19 cellular contexts compared by ENCODE assay signal in the genomic region with DNA sequence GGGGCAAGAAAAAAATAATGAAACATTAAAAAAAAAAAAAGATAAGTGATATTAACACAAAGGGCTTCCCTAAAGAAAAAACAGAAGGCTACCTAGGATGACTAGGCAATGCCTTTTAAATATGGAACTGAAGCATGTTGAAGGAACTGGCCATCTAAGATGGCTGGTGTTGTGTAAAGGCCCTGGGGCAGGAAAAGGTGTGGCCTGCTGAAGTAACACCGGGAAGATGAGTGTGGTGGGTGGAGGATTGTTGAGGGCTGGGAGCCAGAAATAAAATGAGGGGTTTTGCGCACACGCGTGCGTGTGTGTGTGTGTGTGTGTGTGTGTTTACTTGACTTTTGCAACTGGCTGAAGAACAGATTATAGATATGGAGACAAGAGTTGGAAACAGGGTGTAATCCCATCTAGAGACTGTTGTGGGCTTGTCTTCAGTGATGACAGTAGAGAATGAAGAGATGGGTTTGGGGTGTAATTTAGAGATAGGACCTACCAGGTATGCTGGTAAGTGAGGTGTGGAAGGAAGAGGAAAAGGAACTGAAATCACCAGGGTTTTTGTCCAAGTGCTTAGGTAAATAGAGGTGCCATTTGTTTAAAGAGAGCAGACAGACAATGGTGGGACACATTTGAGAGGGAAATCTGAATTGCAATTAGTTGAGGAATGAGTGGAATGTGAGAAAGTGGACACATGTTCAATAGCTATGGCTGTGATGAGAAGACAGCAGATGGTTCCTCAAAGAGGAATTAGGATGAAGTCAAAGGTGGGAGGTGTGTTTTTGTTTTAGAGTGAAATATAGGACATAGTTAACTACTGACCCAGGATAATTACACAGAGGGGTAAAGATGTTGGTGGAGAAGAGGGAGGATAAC. TPM values are rescaled to one million over a fixed set of nuclear protein-coding genes. Genes with fewer than 3 reads are reported as not detected.
A peak's percentile ranks its signal among the peaks of the same experiment; 100 is the strongest.
DNase-seq lines count a peak whose midpoint lies in the region; ATAC-seq, FAIRE-seq and TF ChIP-seq lines count a peak whose summit lies in the region.
"Had no signal": no experiment of that assay in that cellular context is flagged by ENCODE, and none has a peak within 500 bp of the region (broad histone marks: within the 10 kb centered on the region; RNA-seq: fewer than 3 reads in every experiment).

No MANE protein-coding gene starts in this region.

- no peak overlapping the region for H3T11ph ChIP-seq in H9 (ENCODE audit: low read length)

- no peaks in the 10 kb centered on the region for H3K9me3 Mint-ChIP-seq in T-helper 2 cell treated with Interferon-gamma antibody and Interleukin-4, amounts not matched to agents 5 μg/mL and 100 μg/mL, for 36 hours
- H3K9me3 Mint-ChIP-seq in H9 = no peaks in the 10 kb centered on the region
- no peaks in the 10 kb centered on the region for H3K9me3 Mint-ChIP-seq in neural crest cell

- H4K8ac ChIP-seq in H9 (replicated peaks; ENCODE audit: insufficient read length, low read depth, low read length) = no peak overlapping the region

- no peak overlapping the region for H3K4me2 ChIP-seq in H9 (ENCODE audit: insufficient read depth, insufficient read length, low read length)
- no peak overlapping the region; the same call in 1 of the 2 replicates for H3K4me2 ChIP-seq in GM12878 (ENCODE audit: control insufficient read depth, insufficient read depth)

- peak overlapping the region; percentile 4 for H3K27ac Mint-ChIP-seq in T-helper 2 cell treated with Interferon-gamma antibody and Interleukin-4, amounts not matched to agents 5 μg/mL and 100 μg/mL, for 36 hours
- H3K27ac Mint-ChIP-seq in H9 (peak overlapping the region; percentile 20 to 81 (median 61)), neural crest cell (ENCODE audit: unreplicated experiment) (peak overlapping the region; percentile 3)

- no CpG with 5 or more reads among the region's 5 CpGs for WGBS in H9 (ENCODE audit: extremely low coverage, insufficient read length, low lambda C conversion rate)
- 80% methylated on average over 5 of the region's 5 CpGs for WGBS in GM12878 (ENCODE audit: insufficient coverage, insufficient replicate concordance, low lambda C conversion rate, missing lambda C conversion rate)

- H3K27ac ChIP-seq in H9 (ENCODE audit: insufficient read length, low read depth, low read length) = no peak overlapping the region
- H3K27ac ChIP-seq in GM12878 (ENCODE audit: control insufficient read depth, insufficient read depth) = no peak overlapping the region
- H3K27ac ChIP-seq: foreskin keratinocyte, HL-60, pancreas, RWPE1, stomach had no signal

- no peak overlapping the region for H2AK5ac ChIP-seq in H9 (ENCODE audit: insufficient read length, low read length)

- no peak for TF ChIP-seq RAD21 in GM12878 (IDR thresholded peaks at IDR 0.05; ENCODE audit: insufficient read depth, low read depth, low read length)

- H3K23ac ChIP-seq in H9 (ENCODE audit: insufficient read length, low read depth, low read length) = no peak overlapping the region

- no peak for TF ChIP-seq EP300 in GM12878 (IDR thresholded peaks at IDR 0.05; ENCODE audit: borderline replicate concordance in 1 of 2, control insufficient read depth in 1 of 2, low read depth in 2 of 2, low read length in 2 of 2)

- SMC1A ChIA-PET in GM12878 (lab: Charles Lee; ENCODE audit: uncharacterized antibody, unreplicated experiment) = interaction anchor here (0.6 to 1.5 kb wide), 8 partner anchors 11 to 46 kb away, joined by 3 to 5 read pairs (median 3); no protein-coding TSS in a partner anchor

- H3K9me3 ChIP-seq in H9 (ENCODE audit: control insufficient read depth, low read depth, low read length) = no peaks in the 10 kb centered on the region
- H3K9me3 ChIP-seq in GM12878 (replicated peaks; ENCODE audit: control insufficient read depth, insufficient read depth, low read length) = no peaks in the 10 kb centered on the region
- H3K9me3 ChIP-seq: pancreas, stomach had no signal

- peak; percentile 38 for ATAC-seq in GM12878
- ATAC-seq: foreskin keratinocyte had no signal

- H2BK15ac ChIP-seq in H9 (ENCODE audit: low read depth, low read length) = no peak overlapping the region

- no peak overlapping the region for H2BK12ac ChIP-seq in H9 (ENCODE audit: insufficient read length, low read depth, low read length)

- no peak overlapping the region for H3K4me3 Mint-ChIP-seq in T-helper 2 cell treated with Interferon-gamma antibody and Interleukin-4, amounts not matched to agents 5 μg/mL and 100 μg/mL, for 36 hours
- H3K4me3 Mint-ChIP-seq in H9 (no peak overlapping the region), neural crest cell (no peak overlapping the region)

- H2BK5ac ChIP-seq in H9 (ENCODE audit: insufficient read length, low read length) = no peak overlapping the region

- peaks cover 65% of the 10 kb centered on the region for H3K36me3 Mint-ChIP-seq in T-helper 2 cell treated with Interferon-gamma antibody and Interleukin-4, amounts not matched to agents 5 μg/mL and 100 μg/mL, for 36 hours (ENCODE audit: low read depth)
- peaks cover 30 to 75% (median 64%) of the 10 kb centered on the region in 3 experiments; a peak in 6 of 7 replicates for H3K36me3 Mint-ChIP-seq in H9 (ENCODE audit: insufficient read depth in 1 of 3, low read depth in 3 of 3)
- peaks cover 37% of the 10 kb centered on the region for H3K36me3 Mint-ChIP-seq in neural crest cell (ENCODE audit: low read depth)

- no peak overlapping the region for H3K18ac ChIP-seq in H9 (ENCODE audit: insufficient read length, low read depth, low read length)

- TF ChIP-seq CTCF in H9 (conservative IDR thresholded peaks at IDR 0.05) (no peak), GM12878 (IDR thresholded peaks at IDR 0.05 in 2 of 3, conservative IDR thresholded peaks at IDR 0.05 in 1 of 3; ENCODE audit: control insufficient read depth in 2 of 3, extremely low read depth in 1 of 3, insufficient read depth in 1 of 3, low read depth in 3 of 3, low read length in 3 of 3) (no peak), neural crest cell (conservative IDR thresholded peaks at IDR 0.05) (no peak), GM10248 (IDR thresholded peaks at IDR 0.05; ENCODE audit: control extremely low read depth, extremely low read depth, low read depth, missing control alignments) (no peak)

- BruUV-seq in GM12878 (replicated peaks; lab: Mats Ljungman, UMichigan) = no TSS peak

- no peaks in the 10 kb centered on the region for H4K20me1 ChIP-seq in H9 (ENCODE audit: control insufficient read depth, insufficient read depth, insufficient read length)
- no peaks in the 10 kb centered on the region; the same call in 1 of the 2 replicates for H4K20me1 ChIP-seq in GM12878 (ENCODE audit: control insufficient read depth, insufficient read depth)

- no peaks in the 10 kb centered on the region for H3K23me2 ChIP-seq in H9 (ENCODE audit: insufficient read length, low read depth, low read length, poor library complexity, severe bottlenecking)

- H3K56ac ChIP-seq in H9 (ENCODE audit: insufficient read length, low read depth, low read length) = no peak overlapping the region

- H3K4me3 ChIP-seq in GM12878 = no peak overlapping the region
- H3K4me3 ChIP-seq: pancreas, stomach had no signal

- peaks cover 6 to 41% of the 10 kb centered on the region in 2 experiments for H3K36me3 ChIP-seq in GM12878 (ENCODE audit: control insufficient read depth in 2 of 2, insufficient read depth in 2 of 2, low read length in 1 of 2)

- H3K4ac ChIP-seq in H9 (ENCODE audit: low read depth, low read length) = no peak overlapping the region

- no peak overlapping the region for H4K91ac ChIP-seq in H9 (ENCODE audit: insufficient read length, low read depth, low read length)

- RAD21 ChIA-PET in GM12878 (lab: Charles Lee; ENCODE audit: unreplicated experiment) = no interaction called here

- no peak overlapping the region for H4K5ac ChIP-seq in H9 (ENCODE audit: insufficient read length, low read depth, low read length)

- intact Hi-C loops in GM12878 (cut with micrococcal nuclease; ENCODE audit: unreplicated experiment) = no loop called here

- FAIRE-seq in GM12878 (lab: Jason Lieb, UNC) = no peak
- FAIRE-seq: pancreas, TTC549 had no signal

- no peak overlapping the region for H2BK20ac ChIP-seq in H9 (ENCODE audit: low read depth, low read length, poor library complexity, severe bottlenecking)

- no peak for TF ChIP-seq POLR2A in GM12878 (IDR thresholded peaks at IDR 0.05; ENCODE audit: low read depth, low read length)

- peaks cover 11% of the 10 kb centered on the region; the same call in 1 of the 2 replicates for H3K79me2 ChIP-seq in H9 (ENCODE audit: insufficient read depth, low read length)
- peaks cover 46% of the 10 kb centered on the region for H3K79me2 ChIP-seq in GM12878 (ENCODE audit: control insufficient read depth, insufficient read depth, low read length)

- no peak overlapping the region for H2AFZ ChIP-seq in H9 (ENCODE audit: low read length)
- H2AFZ ChIP-seq in GM12878 (ENCODE audit: control insufficient read depth, low read depth, low read length) = no peak overlapping the region

- H3K79me1 ChIP-seq in H9 (ENCODE audit: insufficient read depth, low read depth, low read length, poor library complexity, severe bottlenecking) = peaks cover 15% of the 10 kb centered on the region

- H3K27me3 ChIP-seq in H9 (ENCODE audit: insufficient read depth, low read length) (no peaks in the 10 kb centered on the region), GM12878 (replicated peaks in 1 of 2; ENCODE audit: control insufficient read depth in 2 of 2, insufficient read depth in 2 of 2, low read length in 1 of 2) (no peaks in the 10 kb centered on the region)
- H3K27me3 ChIP-seq: foreskin keratinocyte, pancreas, stomach had no signal

- in situ Hi-C loops in GM12878 (cut with MboI) = no loop called here

- no peak overlapping the region for H2BK120ac ChIP-seq in H9 (ENCODE audit: low read depth, low read length, poor library complexity, severe bottlenecking)

- H3K4me1 ChIP-seq in H9 (ENCODE audit: insufficient read depth, low read length) = peaks cover 3% of the 10 kb centered on the region; the same call in 1 of the 2 replicates
- peaks cover 10% of the 10 kb centered on the region for H3K4me1 ChIP-seq in GM12878 (ENCODE audit: control insufficient read depth, insufficient read depth, low read length)
- H3K4me1 ChIP-seq: foreskin keratinocyte had no signal

- no peak for DNase-seq in T-helper 2 cell treated with Interferon-gamma antibody and Interleukin-4, amounts not matched to agents 5 μg/mL and 100 μg/mL, for 36 hours (ENCODE audit: low spot score)
- DNase-seq in T-helper 2 cell (no peak), H9 (no peak), GM12878 (ENCODE audit: low read depth, low spot score) (no peak), neural crest cell (ENCODE audit: low read depth, low spot score) (no peak), GM19240 (ENCODE audit: insufficient read length, low spot score) (no peak), GM10248 (ENCODE audit: extremely low spot score) (no peak), HCEC 1CT (no peak)
- DNase-seq: 8988T, activated gamma-delta T cell treated with Interleukin-2 at 50 U/mL for 16 hours, foreskin keratinocyte, kidney glomerular epithelial cell, NCI-H1092 treated with DMSO at 0.1 percent for 48 hours, NCI-H510A, pancreas, stomach had no signal

- CTCF ChIA-PET in GM12878 (lab: Yijun Ruan, JAX) = interaction anchor here (0.8 to 1.4 kb wide), 3 partner anchors 12 to 24 kb away, joined by 3 read pairs; no protein-coding TSS in a partner anchor
- CTCF ChIA-PET in GM10248 (lab: Yijun Ruan, JAX) = interaction anchor here (0.9 to 1.3 kb wide), 3 partner anchors 24 to 25 kb away, joined by 4 to 6 read pairs (median 4); no protein-coding TSS in a partner anchor

- H3K9ac ChIP-seq in H9 (ENCODE audit: extremely low read depth, insufficient read length, low read length) (no peak overlapping the region), GM12878 (ENCODE audit: control insufficient read depth, insufficient read depth, low read length) (no peak overlapping the region)

- H3K14ac ChIP-seq in H9 (ENCODE audit: insufficient read depth, low read length) = no peak overlapping the region

- no peaks in the 10 kb centered on the region for H3K27me3 Mint-ChIP-seq in T-helper 2 cell treated with Interferon-gamma antibody and Interleukin-4, amounts not matched to agents 5 μg/mL and 100 μg/mL, for 36 hours (ENCODE audit: low read depth)
- H3K27me3 Mint-ChIP-seq in H9 (ENCODE audit: low read depth) (no peaks in the 10 kb centered on the region), neural crest cell (ENCODE audit: low read depth) (no peaks in the 10 kb centered on the region)

- peaks cover 44% of the 10 kb centered on the region for H3K4me1 Mint-ChIP-seq in T-helper 2 cell treated with Interferon-gamma antibody and Interleukin-4, amounts not matched to agents 5 μg/mL and 100 μg/mL, for 36 hours (ENCODE audit: low read depth)
- H3K4me1 Mint-ChIP-seq in H9 = peaks cover 13 to 15% of the 10 kb centered on the region in 2 experiments
- H3K4me1 Mint-ChIP-seq in neural crest cell = peaks cover 27% of the 10 kb centered on the region

- POLR2A ChIA-PET in GM12878 (lab: Charles Lee) = interaction anchor here (0.5 to 0.8 kb wide), 2 partner anchors 142 to 462 kb away, joined by 3 to 4 read pairs; no protein-coding TSS in a partner anchor
- POLR2A ChIA-PET in GM10248 (lab: Yijun Ruan, JAX) = no interaction called here

RNA-seq across cellular contexts. Expression of a gene that starts 33.9 kb away (rescaled TPM):
- total RNA-seq in H9 (2021) (154 and 165 TPM in 2 replicates), GM12878 (2014; rRNA removed) (36.1 and 37.4 TPM in 2 replicates), GM12878 (2014; rRNA removed; fragmentation: Illumina TruSeq; extraction: Trizol) (98.9 and 101 TPM in 2 replicates), GM12878 (2021) (108 and 116 TPM in 2 replicates), neural crest cell (141 and 151 TPM in 2 replicates)
- total RNA-seq in GM12878 (2013; cell fraction: nucleolus; rRNA removed) = 48.5 and 52.7 TPM in 2 replicates
- polyA plus RNA-seq in GM12878 (2011; ENCODE audit: low read depth) = 38.4 TPM
- polyA plus RNA-seq in GM12878 (2011; rRNA removed) (241 and 256 TPM in 2 replicates), GM12878 (2014; fragmentation: Illumina TruSeq; extraction: Trizol) (143 and 150 TPM in 2 replicates), GM12878 (2014; fragmentation: Nextera tagmentation; extraction: Ambion mirVana) (10 to 100 TPM; 24.1 to 26.4 TPM), GM12878 (2014; rRNA removed) (73.1 and 73.5 TPM in 2 replicates), GM12878 (2016; fragmentation: Nextera tagmentation; extraction: Ambion mirVana) (10 to 100 TPM; 10.3 to 10.5 TPM)
- polyA plus RNA-seq in GM12878 (2011; cell fraction: cytosol; rRNA removed) = 195 and 228 TPM in 2 replicates
- polyA plus RNA-seq in GM12878 (2011; cell fraction: nucleus; rRNA removed) = 62.2 and 64.1 TPM in 2 replicates
- 58.1 and 60.0 TPM in 2 replicates for polyA plus RNA-seq in GM12878 (2012)
- polyA minus RNA-seq in GM12878 (2011; rRNA and poly(A)+ RNA removed) = 209 and 261 TPM in 2 replicates
- polyA minus RNA-seq in GM12878 (2011; cell fraction: cytosol; rRNA and poly(A)+ RNA removed) = 141 and 153 TPM in 2 replicates
- 34.8 and 64.1 TPM in 2 replicates for polyA minus RNA-seq in GM12878 (2011; cell fraction: nucleus; rRNA and poly(A)+ RNA removed)

Comparison
In these comparisons a context has a peak if more than half of its experiments do, and no peak if none do; other contexts are left out.
1. H3K27ac Mint-ChIP-seq: peak in every context shown above with its lines; median percentile 61 in H9; 4 in T-helper 2 cell treated with Interferon-gamma antibody and Interleukin-4, amounts not matched to agents 5 μg/mL and 100 μg/mL, for 36 hours; 3 in neural crest cell.